Comparison of ENCODE assay signal across 33 cellular contexts in the genomic region with DNA sequence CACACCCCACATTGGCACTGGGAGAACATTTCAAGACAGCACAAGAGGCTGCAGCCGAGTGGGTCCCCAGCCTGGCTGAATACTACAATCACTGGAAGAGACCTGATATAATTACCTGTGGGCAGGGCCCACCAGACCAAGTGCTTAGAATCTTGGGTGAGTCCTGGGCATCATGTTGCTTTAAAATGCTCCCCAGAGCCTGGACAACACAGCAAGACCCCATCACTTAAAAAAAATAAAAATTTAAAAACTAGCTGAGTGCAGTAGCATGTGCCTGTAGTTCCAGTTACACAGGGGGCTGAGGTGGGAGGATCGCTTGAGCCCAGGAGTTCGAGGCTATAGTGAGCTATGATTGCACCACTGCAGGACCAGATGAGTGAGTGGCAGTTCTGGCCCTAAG.
"Had no signal": no experiment of that assay in that cellular context is flagged by ENCODE, and none has a peak within 500 bp of the region (broad histone marks: within the 10 kb centered on the region; RNA-seq: fewer than 3 reads in every experiment).

No MANE protein-coding gene starts in this region.

- DNase-seq: activated CD4-positive, alpha-beta memory T cell treated with anti-CD3 and anti-CD28 coated beads for 36 hours; activated CD4-positive, alpha-beta T cell treated with anti-CD3 and anti-CD28 coated beads for 36 hours; activated CD4-positive, alpha-beta T cell treated with anti-CD3 and anti-CD28 coated beads, Interleukin-2, amount 10 ng/mL, durations not matched to agents 24 days and 14 days; activated CD4-positive, CD25-positive, alpha-beta regulatory T cell; activated CD4-positive, CD25-positive, alpha-beta regulatory T cell treated with anti-CD3 and anti-CD28 coated beads, Interleukin-2, amount 50 U/mL, for 72 hours; activated CD8-positive, alpha-beta memory T cell treated with anti-CD3 and anti-CD28 coated beads, Interleukin-2, amount 10 ng/mL, durations not matched to agents 7 days and 5 days; activated CD8-positive, alpha-beta memory T cell treated with anti-CD3 and anti-CD28 coated beads, Interleukin-2, amount 50 U/mL, for 4 hours; activated CD8-positive, alpha-beta T cell treated with anti-CD3 and anti-CD28 coated beads, Interleukin-2, amount 10 ng/mL, durations not matched to agents 7 days and 5 days; activated effector memory CD4-positive, alpha-beta T cell treated with anti-CD3 and anti-CD28 coated beads, Interleukin-2, amount 50 U/mL, for 16 hours; activated naive CD4-positive, alpha-beta T cell treated with anti-CD3 and anti-CD28 coated beads for 36 hours; activated naive CD8-positive, alpha-beta T cell treated with anti-CD3 and anti-CD28 coated beads for 36 hours; activated naive CD8-positive, alpha-beta T cell treated with anti-CD3 and anti-CD28 coated beads, Interleukin-2, amount 50 U/mL, for 24 hours; activated T-cell treated with anti-CD3 and anti-CD28 coated beads, Interleukin-2, amount 50 U/mL, for 1 hour; activated T-cell treated with anti-CD3 and anti-CD28 coated beads, Interleukin-2, amount 50 U/mL, for 48 hours; amygdala; aorta; central memory CD4-positive, alpha-beta T cell; cerebellar nuclear complex; colonic mucosa; effector CD8-positive, alpha-beta T cell; endodermal cell; erythroblast; foreskin keratinocyte; gastrocnemius medialis; T-helper 2 cell had no signal

- H3K4me3 ChIP-seq: adrenal gland, breast epithelium, cardiac muscle cell, colonic mucosa, esophagus muscularis mucosa, gastrocnemius medialis had no signal

- H3K9me3 Mint-ChIP-seq: activated CD4-positive, alpha-beta memory T cell treated with anti-CD3 and anti-CD28 coated beads for 36 hours; activated CD4-positive, alpha-beta T cell treated with anti-CD3 and anti-CD28 coated beads, Interleukin-2, amount 10 ng/mL, durations not matched to agents 24 days and 14 days; activated naive CD4-positive, alpha-beta T cell treated with anti-CD3 and anti-CD28 coated beads for 36 hours; activated naive CD4-positive, alpha-beta T cell treated with anti-CD3 and anti-CD28 coated beads, Interleukin-2, amount 50 U/mL, for 24 hours; activated naive CD8-positive, alpha-beta T cell treated with anti-CD3 and anti-CD28 coated beads for 36 hours; activated naive CD8-positive, alpha-beta T cell treated with anti-CD3 and anti-CD28 coated beads, Interleukin-2, amount 50 U/mL, for 24 hours; activated T-helper 1 cell treated with anti-CD3 and anti-CD28 coated beads, Interleukin-12 subunit alpha, Interleukin-12 subunit beta, Interleukin-2, Interleukin-4 antibody, amounts not matched to agents 30 ng/mL and 10 ng/mL and 1 ng/mL, durations not matched to agents 14 hours and 24 hours and 36 hours; activated T-helper 2 cell treated with anti-CD3 and anti-CD28 coated beads, Interferon-gamma antibody, Interleukin-2, Interleukin-4, amounts not matched to agents 10 μg/mL and 5 μg/mL and 100 μg/mL, durations not matched to agents 14 hours and 24 hours and 36 hours; brain; endodermal cell had no signal

- H3K4me1 Mint-ChIP-seq: activated CD4-positive, alpha-beta T cell treated with anti-CD3 and anti-CD28 coated beads for 36 hours; activated CD4-positive, alpha-beta T cell treated with anti-CD3 and anti-CD28 coated beads, Interleukin-2, amount 10 ng/mL, durations not matched to agents 24 days and 14 days; activated CD8-positive, alpha-beta memory T cell treated with anti-CD3 and anti-CD28 coated beads, Interleukin-2, amount 10 ng/mL, durations not matched to agents 7 days and 5 days; activated naive CD4-positive, alpha-beta T cell treated with anti-CD3 and anti-CD28 coated beads, Interleukin-2, amount 50 U/mL, for 24 hours; activated naive CD8-positive, alpha-beta T cell treated with anti-CD3 and anti-CD28 coated beads, Interleukin-2, amount 50 U/mL, for 24 hours had no signal

- H3K27me3 ChIP-seq: adrenal gland, breast epithelium, cardiac muscle cell, colonic mucosa, esophagus muscularis mucosa, foreskin keratinocyte, gastrocnemius medialis had no signal

- H3K27ac ChIP-seq: adrenal gland, breast epithelium, cardiac muscle cell, colonic mucosa, esophagus muscularis mucosa, foreskin keratinocyte, gastrocnemius medialis had no signal

- ATAC-seq: activated CD4-positive, alpha-beta T cell treated with anti-CD3 and anti-CD28 coated beads for 36 hours; activated CD8-positive, alpha-beta memory T cell treated with anti-CD3 and anti-CD28 coated beads, Interleukin-2, amount 10 ng/mL, durations not matched to agents 7 days and 5 days; activated CD8-positive, alpha-beta T cell treated with anti-CD3 and anti-CD28 coated beads, Interleukin-2, amount 10 ng/mL, durations not matched to agents 7 days and 5 days; activated naive CD8-positive, alpha-beta T cell treated with anti-CD3 and anti-CD28 coated beads, Interleukin-2, amount 50 U/mL, for 24 hours; foreskin keratinocyte; gastrocnemius medialis had no signal

- H3K4me1 ChIP-seq: adrenal gland, foreskin keratinocyte, gastrocnemius medialis had no signal

- H3K36me3 Mint-ChIP-seq: activated CD4-positive, alpha-beta memory T cell treated with anti-CD3 and anti-CD28 coated beads for 36 hours; activated CD8-positive, alpha-beta memory T cell treated with anti-CD3 and anti-CD28 coated beads, Interleukin-2, amount 10 ng/mL, durations not matched to agents 7 days and 5 days; activated naive CD4-positive, alpha-beta T cell treated with anti-CD3 and anti-CD28 coated beads, Interleukin-2, amount 50 U/mL, for 24 hours; activated naive CD8-positive, alpha-beta T cell treated with anti-CD3 and anti-CD28 coated beads for 36 hours had no signal

- H3K27ac Mint-ChIP-seq: activated CD4-positive, alpha-beta memory T cell treated with anti-CD3 and anti-CD28 coated beads for 36 hours; activated CD4-positive, alpha-beta T cell treated with anti-CD3 and anti-CD28 coated beads for 36 hours; activated CD4-positive, alpha-beta T cell treated with anti-CD3 and anti-CD28 coated beads, Interleukin-2, amount 10 ng/mL, durations not matched to agents 24 days and 14 days; activated CD8-positive, alpha-beta memory T cell treated with anti-CD3 and anti-CD28 coated beads, Interleukin-2, amount 10 ng/mL, durations not matched to agents 7 days and 5 days; activated CD8-positive, alpha-beta T cell treated with anti-CD3 and anti-CD28 coated beads, Interleukin-2, amount 10 ng/mL, durations not matched to agents 7 days and 5 days; activated naive CD4-positive, alpha-beta T cell treated with anti-CD3 and anti-CD28 coated beads for 36 hours; activated naive CD4-positive, alpha-beta T cell treated with anti-CD3 and anti-CD28 coated beads, Interleukin-2, amount 50 U/mL, for 24 hours; activated naive CD8-positive, alpha-beta T cell treated with anti-CD3 and anti-CD28 coated beads for 36 hours; activated naive CD8-positive, alpha-beta T cell treated with anti-CD3 and anti-CD28 coated beads, Interleukin-2, amount 50 U/mL, for 24 hours; activated T-helper 1 cell treated with anti-CD3 and anti-CD28 coated beads, Interleukin-12 subunit alpha, Interleukin-12 subunit beta, Interleukin-2, Interleukin-4 antibody, amounts not matched to agents 30 ng/mL and 10 ng/mL and 1 ng/mL, durations not matched to agents 14 hours and 24 hours and 36 hours; activated T-helper 2 cell treated with anti-CD3 and anti-CD28 coated beads, Interferon-gamma antibody, Interleukin-2, Interleukin-4, amounts not matched to agents 10 μg/mL and 5 μg/mL and 100 μg/mL, durations not matched to agents 14 hours and 24 hours and 36 hours; brain; endodermal cell had no signal

- H3K9me3 ChIP-seq: adrenal gland, breast epithelium, colonic mucosa, esophagus muscularis mucosa, gastrocnemius medialis had no signal

- H3K36me3 ChIP-seq: adrenal gland, breast epithelium, cardiac muscle cell, colonic mucosa, esophagus muscularis mucosa, gastrocnemius medialis had no signal

- H3K4me3 Mint-ChIP-seq: activated CD4-positive, alpha-beta memory T cell treated with anti-CD3 and anti-CD28 coated beads for 36 hours; activated CD4-positive, alpha-beta T cell treated with anti-CD3 and anti-CD28 coated beads for 36 hours; activated CD4-positive, alpha-beta T cell treated with anti-CD3 and anti-CD28 coated beads, Interleukin-2, amount 10 ng/mL, durations not matched to agents 24 days and 14 days; activated CD8-positive, alpha-beta memory T cell treated with anti-CD3 and anti-CD28 coated beads, Interleukin-2, amount 10 ng/mL, durations not matched to agents 7 days and 5 days; activated CD8-positive, alpha-beta T cell treated with anti-CD3 and anti-CD28 coated beads, Interleukin-2, amount 10 ng/mL, durations not matched to agents 7 days and 5 days; activated naive CD4-positive, alpha-beta T cell treated with anti-CD3 and anti-CD28 coated beads for 36 hours; activated naive CD4-positive, alpha-beta T cell treated with anti-CD3 and anti-CD28 coated beads, Interleukin-2, amount 50 U/mL, for 24 hours; activated naive CD8-positive, alpha-beta T cell treated with anti-CD3 and anti-CD28 coated beads for 36 hours; activated naive CD8-positive, alpha-beta T cell treated with anti-CD3 and anti-CD28 coated beads, Interleukin-2, amount 50 U/mL, for 24 hours; activated T-helper 1 cell treated with anti-CD3 and anti-CD28 coated beads, Interleukin-12 subunit alpha, Interleukin-12 subunit beta, Interleukin-2, Interleukin-4 antibody, amounts not matched to agents 30 ng/mL and 10 ng/mL and 1 ng/mL, durations not matched to agents 14 hours and 24 hours and 36 hours; brain; endodermal cell had no signal

- H3K27me3 Mint-ChIP-seq: activated CD4-positive, alpha-beta memory T cell treated with anti-CD3 and anti-CD28 coated beads for 36 hours; brain had no signal
